ENCODE assay signal across 1 cellular context in the genomic region with DNA sequence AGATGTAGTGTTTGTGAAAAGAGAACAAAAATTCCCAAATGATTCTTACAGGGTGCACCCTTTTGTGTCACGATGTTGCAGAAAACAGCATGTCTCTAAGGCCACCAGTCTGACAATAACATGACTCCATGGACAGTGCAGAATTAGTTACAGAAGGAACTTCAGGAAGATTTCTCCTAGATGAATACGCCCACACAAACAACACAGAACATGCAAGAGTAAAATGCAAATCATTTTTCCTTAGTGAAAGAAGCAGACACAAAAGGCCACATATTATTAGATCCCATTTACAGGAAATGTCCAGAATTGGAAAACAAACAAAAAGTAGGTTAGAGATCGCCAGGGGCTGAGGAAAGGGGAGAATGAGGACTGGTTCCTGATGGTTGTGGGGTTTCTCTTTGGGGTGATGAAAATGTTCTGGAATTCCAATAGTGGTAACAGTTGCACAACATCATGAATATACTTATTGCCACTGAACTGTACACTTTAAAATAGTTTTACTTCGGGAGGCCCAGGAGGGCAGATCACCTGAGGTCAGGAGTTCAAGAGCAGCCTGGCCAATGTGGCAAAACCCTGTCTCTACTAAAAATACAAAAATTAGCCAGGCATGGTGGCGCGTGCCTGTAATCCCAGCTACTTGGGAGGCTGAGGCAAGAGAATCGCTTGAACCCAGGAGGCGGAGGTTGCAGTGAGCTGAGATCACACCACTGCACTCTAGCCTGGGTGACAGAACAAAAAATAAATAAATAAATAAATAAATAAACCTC.
TF ChIP-seq lines count a peak whose summit lies in the region.

No MANE protein-coding gene starts in this region.

TF ChIP-seq in IMR-90, 13 proteins besides CTCF, POLR2A, EP300 and RAD21 (continued from another document):
- TF ChIP-seq, protein P1, sequence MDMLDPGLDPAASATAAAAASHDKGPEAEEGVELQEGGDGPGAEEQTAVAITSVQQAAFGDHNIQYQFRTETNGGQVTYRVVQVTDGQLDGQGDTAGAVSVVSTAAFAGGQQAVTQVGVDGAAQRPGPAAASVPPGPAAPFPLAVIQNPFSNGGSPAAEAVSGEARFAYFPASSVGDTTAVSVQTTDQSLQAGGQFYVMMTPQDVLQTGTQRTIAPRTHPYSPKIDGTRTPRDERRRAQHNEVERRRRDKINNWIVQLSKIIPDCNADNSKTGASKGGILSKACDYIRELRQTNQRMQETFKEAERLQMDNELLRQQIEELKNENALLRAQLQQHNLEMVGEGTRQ (IDR thresholded peaks at IDR 0.05; ENCODE audit: low read depth, low read length) = no peak
- TF ChIP-seq RCOR1 (IDR thresholded peaks at IDR 0.05; ENCODE audit: insufficient replicate concordance, low read length) = no peak
